In genomic region chr1:245932302-245932972, GRCh38 we compare ENCODE assay signal across 37 cellular contexts.
"Had no signal": no experiment of that assay in that cellular context is flagged by ENCODE, and none has a peak within 500 bp of the region (broad histone marks: within the 10 kb centered on the region; RNA-seq: fewer than 3 reads in every experiment).

No MANE protein-coding gene starts in this region.

- H3K4me1 Mint-ChIP-seq: activated CD4-positive, alpha-beta T cell treated with anti-CD3 and anti-CD28 coated beads for 36 hours; activated CD4-positive, alpha-beta T cell treated with anti-CD3 and anti-CD28 coated beads, Interleukin-2, amount 10 ng/mL, durations not matched to agents 7 days and 5 days; activated naive CD4-positive, alpha-beta T cell treated with anti-CD3 and anti-CD28 coated beads, Interleukin-2, amount 50 U/mL, for 24 hours; activated naive CD8-positive, alpha-beta T cell treated with anti-CD3 and anti-CD28 coated beads, Interleukin-2, amount 10 ng/mL, durations not matched to agents 7 days and 5 days; activated naive CD8-positive, alpha-beta T cell treated with anti-CD3 and anti-CD28 coated beads, Interleukin-2, amount 50 U/mL, for 24 hours; activated T-helper 17 cell treated with anti-CD3 and anti-CD28 coated beads, Interleukin-2, amount 50 U/mL, for 72 hours; central memory CD8-positive, alpha-beta T cell had no signal

- H3K4me1 ChIP-seq: ascending aorta had no signal

- H3K36me3 ChIP-seq: ascending aorta, cardiac muscle cell had no signal

- H3K27me3 ChIP-seq: ascending aorta, cardiac muscle cell had no signal

- ATAC-seq: activated CD4-positive, alpha-beta T cell treated with anti-CD3 and anti-CD28 coated beads for 36 hours; activated CD4-positive, CD25-positive, alpha-beta regulatory T cell treated with anti-CD3 and anti-CD28 coated beads, Interleukin-2, amount 50 U/mL, for 24 hours; activated CD8-positive, alpha-beta T cell treated with anti-CD3 and anti-CD28 coated beads for 36 hours; activated naive CD8-positive, alpha-beta T cell treated with anti-CD3 and anti-CD28 coated beads, Interleukin-2, amount 50 U/mL, for 24 hours; activated T-cell treated with anti-CD3 and anti-CD28 coated beads, Interleukin-2, amount 50 U/mL, for 4 hours; activated T-cell treated with anti-CD3 and anti-CD28 coated beads, Interleukin-2, amount 50 U/mL, for 72 hours; activated T-helper 17 cell treated with anti-CD3 and anti-CD28 coated beads, Interleukin-2, amount 50 U/mL, for 72 hours had no signal

- H3K4me3 ChIP-seq: ascending aorta, cardiac muscle cell had no signal

- H3K9me3 Mint-ChIP-seq: activated CD4-positive, alpha-beta memory T cell treated with anti-CD3 and anti-CD28 coated beads for 36 hours; activated CD4-positive, alpha-beta T cell treated with anti-CD3 and anti-CD28 coated beads, Interleukin-2, amount 10 ng/mL, durations not matched to agents 7 days and 5 days; activated CD8-positive, alpha-beta T cell treated with anti-CD3 and anti-CD28 coated beads for 36 hours; activated naive CD4-positive, alpha-beta T cell treated with anti-CD3 and anti-CD28 coated beads for 36 hours; activated naive CD4-positive, alpha-beta T cell treated with anti-CD3 and anti-CD28 coated beads, Interleukin-2, amount 50 U/mL, for 24 hours; activated naive CD8-positive, alpha-beta T cell treated with anti-CD3 and anti-CD28 coated beads, Interleukin-2, amount 10 ng/mL, durations not matched to agents 7 days and 5 days; activated naive CD8-positive, alpha-beta T cell treated with anti-CD3 and anti-CD28 coated beads, Interleukin-2, amount 50 U/mL, for 24 hours; activated T-cell treated with anti-CD3 and anti-CD28 coated beads, Interleukin-2, amount 50 U/mL, for 4 hours; activated T-cell treated with anti-CD3 and anti-CD28 coated beads, Interleukin-2, amount 50 U/mL, for 72 hours; activated T-helper 1 cell treated with anti-CD3 and anti-CD28 coated beads, Interleukin-12 subunit alpha, Interleukin-12 subunit beta, Interleukin-2, Interleukin-4 antibody, amounts not matched to agents 30 ng/mL and 10 ng/mL and 1 ng/mL, durations not matched to agents 14 hours and 24 hours and 36 hours; activated T-helper 17 cell treated with anti-CD3 and anti-CD28 coated beads, Interleukin-2, amount 50 U/mL, for 72 hours; brain; central memory CD8-positive, alpha-beta T cell; T-helper 1 cell treated with Interleukin-12 subunit alpha and Interleukin-12 subunit beta and Interleukin-4 antibody, amounts not matched to agents 30 μg/mL and 1 μg/mL, for 36 hours; T-helper 2 cell treated with Interferon-gamma antibody and Interleukin-4, amounts not matched to agents 5 μg/mL and 100 μg/mL, for 36 hours had no signal

- H3K27ac Mint-ChIP-seq: activated CD4-positive, alpha-beta memory T cell treated with anti-CD3 and anti-CD28 coated beads for 36 hours; activated CD4-positive, alpha-beta T cell treated with anti-CD3 and anti-CD28 coated beads for 36 hours; activated CD4-positive, alpha-beta T cell treated with anti-CD3 and anti-CD28 coated beads, Interleukin-2, amount 10 ng/mL, durations not matched to agents 7 days and 5 days; activated CD8-positive, alpha-beta T cell treated with anti-CD3 and anti-CD28 coated beads for 36 hours; activated naive CD4-positive, alpha-beta T cell treated with anti-CD3 and anti-CD28 coated beads for 36 hours; activated naive CD4-positive, alpha-beta T cell treated with anti-CD3 and anti-CD28 coated beads, Interleukin-2, amount 50 U/mL, for 24 hours; activated naive CD8-positive, alpha-beta T cell; activated naive CD8-positive, alpha-beta T cell treated with anti-CD3 and anti-CD28 coated beads, Interleukin-2, amount 10 ng/mL, durations not matched to agents 7 days and 5 days; activated naive CD8-positive, alpha-beta T cell treated with anti-CD3 and anti-CD28 coated beads, Interleukin-2, amount 50 U/mL, for 24 hours; activated T-cell treated with anti-CD3 and anti-CD28 coated beads, Interleukin-2, amount 50 U/mL, for 72 hours; activated T-helper 1 cell treated with anti-CD3 and anti-CD28 coated beads, Interleukin-12 subunit alpha, Interleukin-12 subunit beta, Interleukin-2, Interleukin-4 antibody, amounts not matched to agents 30 ng/mL and 10 ng/mL and 1 ng/mL, durations not matched to agents 14 hours and 24 hours and 36 hours; activated T-helper 17 cell treated with anti-CD3 and anti-CD28 coated beads, Interleukin-2, amount 50 U/mL, for 72 hours; brain; T-helper 1 cell treated with Interleukin-12 subunit alpha and Interleukin-12 subunit beta and Interleukin-4 antibody, amounts not matched to agents 30 μg/mL and 1 μg/mL, for 36 hours; T-helper 2 cell treated with Interferon-gamma antibody and Interleukin-4, amounts not matched to agents 5 μg/mL and 100 μg/mL, for 36 hours had no signal

- DNase-seq: activated CD4-positive, alpha-beta memory T cell treated with anti-CD3 and anti-CD28 coated beads for 36 hours; activated CD4-positive, alpha-beta T cell treated with anti-CD3 and anti-CD28 coated beads for 1 hour; activated CD4-positive, alpha-beta T cell treated with anti-CD3 and anti-CD28 coated beads for 36 hours; activated CD4-positive, alpha-beta T cell treated with anti-CD3 and anti-CD28 coated beads for 48 hours; activated CD4-positive, alpha-beta T cell treated with anti-CD3 and anti-CD28 coated beads, Interleukin-2, amount 10 ng/mL, durations not matched to agents 7 days and 5 days; activated CD4-positive, alpha-beta T cell treated with anti-CD3 and anti-CD28 coated beads, Interleukin-2, amount 50 U/mL, for 4 hours; activated CD4-positive, CD25-positive, alpha-beta regulatory T cell; activated CD8-positive, alpha-beta memory T cell treated with anti-CD3 and anti-CD28 coated beads, Interleukin-2, amount 50 U/mL, for 4 hours; activated CD8-positive, alpha-beta T cell treated with anti-CD3 and anti-CD28 coated beads for 36 hours; activated effector memory CD4-positive, alpha-beta T cell treated with anti-CD3 and anti-CD28 coated beads, Interleukin-2, amount 50 U/mL, for 16 hours; activated gamma-delta T cell treated with Interleukin-2 at 50 U/mL for 16 hours; activated naive CD4-positive, alpha-beta T cell; activated naive CD4-positive, alpha-beta T cell treated with anti-CD3 and anti-CD28 coated beads for 36 hours; activated naive CD8-positive, alpha-beta T cell treated with anti-CD3 and anti-CD28 coated beads, Interleukin-2, amount 10 ng/mL, durations not matched to agents 7 days and 5 days; activated naive CD8-positive, alpha-beta T cell treated with anti-CD3 and anti-CD28 coated beads, Interleukin-2, amount 50 U/mL, for 24 hours; activated T-cell treated with anti-CD3 and anti-CD28 coated beads for 4 hours; activated T-cell treated with anti-CD3 and anti-CD28 coated beads, Interleukin-2, amount 50 U/mL, for 1 hour; activated T-cell treated with anti-CD3 and anti-CD28 coated beads, Interleukin-2, amount 50 U/mL, for 4 hours; activated T-cell treated with anti-CD3 and anti-CD28 coated beads, Interleukin-2, amount 50 U/mL, for 72 hours; amygdala; anterior cingulate cortex; caudate nucleus; cerebellar nuclear complex; T-helper 2 cell; T-helper 9 cell had no signal

- H3K9me3 ChIP-seq: ascending aorta had no signal

- H3K4me3 Mint-ChIP-seq: activated CD4-positive, alpha-beta memory T cell treated with anti-CD3 and anti-CD28 coated beads for 36 hours; activated CD4-positive, alpha-beta T cell treated with anti-CD3 and anti-CD28 coated beads for 36 hours; activated CD4-positive, alpha-beta T cell treated with anti-CD3 and anti-CD28 coated beads, Interleukin-2, amount 10 ng/mL, durations not matched to agents 7 days and 5 days; activated CD8-positive, alpha-beta T cell treated with anti-CD3 and anti-CD28 coated beads for 36 hours; activated naive CD4-positive, alpha-beta T cell treated with anti-CD3 and anti-CD28 coated beads for 36 hours; activated naive CD4-positive, alpha-beta T cell treated with anti-CD3 and anti-CD28 coated beads, Interleukin-2, amount 50 U/mL, for 24 hours; activated naive CD8-positive, alpha-beta T cell; activated naive CD8-positive, alpha-beta T cell treated with anti-CD3 and anti-CD28 coated beads, Interleukin-2, amount 10 ng/mL, durations not matched to agents 7 days and 5 days; activated naive CD8-positive, alpha-beta T cell treated with anti-CD3 and anti-CD28 coated beads, Interleukin-2, amount 50 U/mL, for 24 hours; activated T-cell treated with anti-CD3 and anti-CD28 coated beads, Interleukin-2, amount 50 U/mL, for 4 hours; activated T-cell treated with anti-CD3 and anti-CD28 coated beads, Interleukin-2, amount 50 U/mL, for 72 hours; activated T-helper 1 cell treated with anti-CD3 and anti-CD28 coated beads, Interleukin-12 subunit alpha, Interleukin-12 subunit beta, Interleukin-2, Interleukin-4 antibody, amounts not matched to agents 30 ng/mL and 10 ng/mL and 1 ng/mL, durations not matched to agents 14 hours and 24 hours and 36 hours; activated T-helper 17 cell treated with anti-CD3 and anti-CD28 coated beads, Interleukin-2, amount 50 U/mL, for 72 hours; brain; central memory CD8-positive, alpha-beta T cell; T-helper 1 cell treated with Interleukin-12 subunit alpha and Interleukin-12 subunit beta and Interleukin-4 antibody, amounts not matched to agents 30 μg/mL and 1 μg/mL, for 36 hours; T-helper 2 cell treated with Interferon-gamma antibody and Interleukin-4, amounts not matched to agents 5 μg/mL and 100 μg/mL, for 36 hours had no signal

- H3K27me3 Mint-ChIP-seq: activated CD4-positive, alpha-beta memory T cell treated with anti-CD3 and anti-CD28 coated beads for 36 hours; activated CD4-positive, alpha-beta T cell treated with anti-CD3 and anti-CD28 coated beads for 36 hours; activated CD4-positive, alpha-beta T cell treated with anti-CD3 and anti-CD28 coated beads, Interleukin-2, amount 10 ng/mL, durations not matched to agents 7 days and 5 days; activated CD8-positive, alpha-beta T cell treated with anti-CD3 and anti-CD28 coated beads for 36 hours; activated naive CD4-positive, alpha-beta T cell treated with anti-CD3 and anti-CD28 coated beads, Interleukin-2, amount 50 U/mL, for 24 hours; activated naive CD8-positive, alpha-beta T cell; activated naive CD8-positive, alpha-beta T cell treated with anti-CD3 and anti-CD28 coated beads, Interleukin-2, amount 10 ng/mL, durations not matched to agents 7 days and 5 days; activated naive CD8-positive, alpha-beta T cell treated with anti-CD3 and anti-CD28 coated beads, Interleukin-2, amount 50 U/mL, for 24 hours; activated T-helper 17 cell treated with anti-CD3 and anti-CD28 coated beads, Interleukin-2, amount 50 U/mL, for 72 hours; central memory CD8-positive, alpha-beta T cell had no signal

- H3K27ac ChIP-seq: ascending aorta, cardiac muscle cell, VCaP had no signal
